1 cellular context compared by ENCODE assay signal in genomic region chr15:75065467-75065850, GRCh38.
TF ChIP-seq lines count a peak whose summit lies in the region.

No MANE protein-coding gene starts in this region.

TF ChIP-seq in HepG2, 621 proteins besides CTCF, POLR2A, EP300 and RAD21 (continued from another document and continues in another):
- TF ChIP-seq, protein P1, sequence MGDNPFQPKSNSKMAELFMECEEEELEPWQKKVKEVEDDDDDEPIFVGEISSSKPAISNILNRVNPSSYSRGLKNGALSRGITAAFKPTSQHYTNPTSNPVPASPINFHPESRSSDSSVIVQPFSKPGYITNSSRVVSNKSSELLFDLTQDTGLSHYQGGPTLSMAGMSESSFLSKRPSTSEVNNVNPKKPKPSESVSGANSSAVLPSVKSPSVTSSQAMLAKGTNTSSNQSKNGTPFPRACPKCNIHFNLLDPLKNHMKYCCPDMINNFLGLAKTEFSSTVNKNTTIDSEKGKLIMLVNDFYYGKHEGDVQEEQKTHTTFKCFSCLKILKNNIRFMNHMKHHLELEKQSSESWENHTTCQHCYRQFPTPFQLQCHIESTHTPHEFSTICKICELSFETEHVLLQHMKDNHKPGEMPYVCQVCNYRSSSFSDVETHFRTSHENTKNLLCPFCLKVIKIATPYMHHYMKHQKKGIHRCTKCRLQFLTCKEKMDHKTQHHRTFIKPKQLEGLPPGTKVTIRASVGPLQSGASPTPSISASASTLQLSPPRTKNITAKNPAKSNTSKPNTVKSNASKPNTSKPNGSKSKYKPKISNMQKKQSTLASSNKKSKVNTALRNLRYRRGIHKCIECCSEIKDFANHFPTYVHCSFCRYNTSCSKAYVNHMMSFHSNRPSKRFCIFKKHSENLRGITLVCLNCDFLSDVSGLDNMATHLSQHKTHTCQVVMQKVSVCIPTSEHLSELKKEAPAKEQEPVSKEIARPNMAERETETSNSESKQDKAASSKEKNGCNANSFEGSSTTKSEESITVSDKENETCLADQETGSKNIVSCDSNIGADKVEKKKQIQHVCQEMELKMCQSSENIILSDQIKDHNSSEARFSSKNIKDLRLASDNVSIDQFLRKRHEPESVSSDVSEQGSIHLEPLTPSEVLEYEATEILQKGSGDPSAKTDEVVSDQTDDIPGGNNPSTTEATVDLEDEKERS (CRISPR knock-in tag; IDR thresholded peaks at IDR 0.05), result no peak
- TF ChIP-seq NFIC (IDR thresholded peaks at IDR 0.05; ENCODE audit: low read length), result no peak; the same call in 1 of the 2 replicates
- TF ChIP-seq, protein P2, sequence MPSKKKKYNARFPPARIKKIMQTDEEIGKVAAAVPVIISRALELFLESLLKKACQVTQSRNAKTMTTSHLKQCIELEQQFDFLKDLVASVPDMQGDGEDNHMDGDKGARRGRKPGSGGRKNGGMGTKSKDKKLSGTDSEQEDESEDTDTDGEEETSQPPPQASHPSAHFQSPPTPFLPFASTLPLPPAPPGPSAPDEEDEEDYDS (CRISPR knock-in tag; IDR thresholded peaks at IDR 0.05), result 0 out of 2 replicates have a peak, but pooled peaks have one; percentile 49
- peak; percentile 60 for TF ChIP-seq PPARG (CRISPR knock-in tag; conservative IDR thresholded peaks at IDR 0.05)
- TF ChIP-seq NCOR1 (IDR thresholded peaks at IDR 0.05; ENCODE audit: borderline replicate concordance, low read length), result peak; percentile 26; the same call in 1 of the 2 replicates
- TF ChIP-seq SP2 (CRISPR knock-in tag; IDR thresholded peaks at IDR 0.05), result no peak
- no peak for TF ChIP-seq SOX6 (IDR thresholded peaks at IDR 0.05)
- peak; percentile 77 for TF ChIP-seq SOX6 (CRISPR knock-in tag; IDR thresholded peaks at IDR 0.05)
- TF ChIP-seq, protein P3, sequence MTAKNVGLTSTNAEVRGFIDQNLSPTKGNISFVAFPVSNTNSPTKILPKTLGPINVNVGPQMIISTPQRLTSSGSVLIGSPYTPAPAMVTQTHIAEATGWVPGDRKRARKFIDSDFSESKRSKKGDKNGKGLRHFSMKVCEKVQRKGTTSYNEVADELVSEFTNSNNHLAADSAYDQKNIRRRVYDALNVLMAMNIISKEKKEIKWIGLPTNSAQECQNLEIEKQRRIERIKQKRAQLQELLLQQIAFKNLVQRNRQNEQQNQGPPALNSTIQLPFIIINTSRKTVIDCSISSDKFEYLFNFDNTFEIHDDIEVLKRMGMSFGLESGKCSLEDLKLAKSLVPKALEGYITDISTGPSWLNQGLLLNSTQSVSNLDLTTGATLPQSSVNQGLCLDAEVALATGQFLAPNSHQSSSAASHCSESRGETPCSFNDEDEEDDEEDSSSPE (CRISPR knock-in tag; IDR thresholded peaks at IDR 0.05), result 0 out of 2 replicates have a peak, but pooled peaks have one; percentile 16
- TF ChIP-seq SALL1 (CRISPR knock-in tag; IDR thresholded peaks at IDR 0.05), result peak; percentile 61
- no peak for TF ChIP-seq ZNF607 (CRISPR knock-in tag; IDR thresholded peaks at IDR 0.05; ENCODE audit: borderline replicate concordance)
- TF ChIP-seq, protein P4, sequence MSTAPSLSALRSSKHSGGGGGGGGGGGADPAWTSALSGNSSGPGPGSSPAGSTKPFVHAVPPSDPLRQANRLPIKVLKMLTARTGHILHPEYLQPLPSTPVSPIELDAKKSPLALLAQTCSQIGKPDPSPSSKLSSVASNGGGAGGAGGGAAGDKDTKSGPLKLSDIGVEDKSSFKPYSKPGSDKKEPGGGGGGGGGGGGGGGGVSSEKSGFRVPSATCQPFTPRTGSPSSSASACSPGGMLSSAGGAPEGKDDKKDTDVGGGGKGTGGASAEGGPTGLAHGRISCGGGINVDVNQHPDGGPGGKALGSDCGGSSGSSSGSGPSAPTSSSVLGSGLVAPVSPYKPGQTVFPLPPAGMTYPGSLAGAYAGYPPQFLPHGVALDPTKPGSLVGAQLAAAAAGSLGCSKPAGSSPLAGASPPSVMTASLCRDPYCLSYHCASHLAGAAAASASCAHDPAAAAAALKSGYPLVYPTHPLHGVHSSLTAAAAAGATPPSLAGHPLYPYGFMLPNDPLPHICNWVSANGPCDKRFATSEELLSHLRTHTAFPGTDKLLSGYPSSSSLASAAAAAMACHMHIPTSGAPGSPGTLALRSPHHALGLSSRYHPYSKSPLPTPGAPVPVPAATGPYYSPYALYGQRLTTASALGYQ (CRISPR knock-in tag; IDR thresholded peaks at IDR 0.05), result peak; percentile 68; the same call in 1 of the 2 replicates
- TF ChIP-seq, protein P5, sequence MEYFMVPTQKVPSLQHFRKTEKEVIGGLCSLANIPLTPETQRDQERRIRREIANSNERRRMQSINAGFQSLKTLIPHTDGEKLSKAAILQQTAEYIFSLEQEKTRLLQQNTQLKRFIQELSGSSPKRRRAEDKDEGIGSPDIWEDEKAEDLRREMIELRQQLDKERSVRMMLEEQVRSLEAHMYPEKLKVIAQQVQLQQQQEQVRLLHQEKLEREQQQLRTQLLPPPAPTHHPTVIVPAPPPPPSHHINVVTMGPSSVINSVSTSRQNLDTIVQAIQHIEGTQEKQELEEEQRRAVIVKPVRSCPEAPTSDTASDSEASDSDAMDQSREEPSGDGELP (IDR thresholded peaks at IDR 0.05; ENCODE audit: borderline replicate concordance, low read depth), result peak; percentile 73; the same call in 1 of the 2 replicates
- no peak for TF ChIP-seq ATF1 (CRISPR knock-in tag; IDR thresholded peaks at IDR 0.05)
- 0 out of 2 replicates have a peak, but pooled peaks have one; percentile 36 for TF ChIP-seq FUBP1 (CRISPR knock-in tag; IDR thresholded peaks at IDR 0.05; ENCODE audit: borderline replicate concordance)
- TF ChIP-seq ZNF17 (CRISPR knock-in tag; IDR thresholded peaks at IDR 0.05), result no peak
- TF ChIP-seq HOMEZ (CRISPR knock-in tag; IDR thresholded peaks at IDR 0.05; ENCODE audit: low read depth), result peak; percentile 30; the same call in 1 of the 2 replicates
- no peak for TF ChIP-seq ZNF780A (CRISPR knock-in tag; IDR thresholded peaks at IDR 0.05)
- peak; percentile 43; the same call in 1 of the 2 replicates for TF ChIP-seq ZNF264 (CRISPR knock-in tag; IDR thresholded peaks at IDR 0.05)
- peak; percentile 79; the same call in 1 of the 2 replicates for TF ChIP-seq SOX5 (CRISPR knock-in tag; IDR thresholded peaks at IDR 0.05; ENCODE audit: borderline replicate concordance)
- TF ChIP-seq, protein P6, sequence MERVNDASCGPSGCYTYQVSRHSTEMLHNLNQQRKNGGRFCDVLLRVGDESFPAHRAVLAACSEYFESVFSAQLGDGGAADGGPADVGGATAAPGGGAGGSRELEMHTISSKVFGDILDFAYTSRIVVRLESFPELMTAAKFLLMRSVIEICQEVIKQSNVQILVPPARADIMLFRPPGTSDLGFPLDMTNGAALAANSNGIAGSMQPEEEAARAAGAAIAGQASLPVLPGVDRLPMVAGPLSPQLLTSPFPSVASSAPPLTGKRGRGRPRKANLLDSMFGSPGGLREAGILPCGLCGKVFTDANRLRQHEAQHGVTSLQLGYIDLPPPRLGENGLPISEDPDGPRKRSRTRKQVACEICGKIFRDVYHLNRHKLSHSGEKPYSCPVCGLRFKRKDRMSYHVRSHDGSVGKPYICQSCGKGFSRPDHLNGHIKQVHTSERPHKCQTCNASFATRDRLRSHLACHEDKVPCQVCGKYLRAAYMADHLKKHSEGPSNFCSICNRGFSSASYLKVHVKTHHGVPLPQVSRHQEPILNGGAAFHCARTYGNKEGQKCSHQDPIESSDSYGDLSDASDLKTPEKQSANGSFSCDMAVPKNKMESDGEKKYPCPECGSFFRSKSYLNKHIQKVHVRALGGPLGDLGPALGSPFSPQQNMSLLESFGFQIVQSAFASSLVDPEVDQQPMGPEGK (CRISPR knock-in tag; IDR thresholded peaks at IDR 0.05), result peak; percentile 38; the same call in 1 of the 2 replicates
- TF ChIP-seq TEAD3 (CRISPR knock-in tag; optimal IDR thresholded peaks at IDR 0.05; ENCODE audit: borderline replicate concordance), result peak; percentile 61
- TF ChIP-seq SP1 (IDR thresholded peaks at IDR 0.05), result no peak
- TF ChIP-seq SP1 (CRISPR knock-in tag; IDR thresholded peaks at IDR 0.05), result no peak
- TF ChIP-seq, protein P7, sequence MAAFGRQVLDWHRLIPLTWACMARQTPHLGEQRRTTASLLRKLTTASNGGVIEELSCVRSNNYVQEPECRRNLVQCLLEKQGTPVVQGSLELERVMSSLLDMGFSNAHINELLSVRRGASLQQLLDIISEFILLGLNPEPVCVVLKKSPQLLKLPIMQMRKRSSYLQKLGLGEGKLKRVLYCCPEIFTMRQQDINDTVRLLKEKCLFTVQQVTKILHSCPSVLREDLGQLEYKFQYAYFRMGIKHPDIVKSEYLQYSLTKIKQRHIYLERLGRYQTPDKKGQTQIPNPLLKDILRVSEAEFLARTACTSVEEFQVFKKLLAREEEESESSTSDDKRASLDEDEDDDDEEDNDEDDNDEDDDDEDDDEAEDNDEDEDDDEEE (CRISPR knock-in tag; IDR thresholded peaks at IDR 0.05), result no peak
- TF ChIP-seq ZNF335 (CRISPR knock-in tag; IDR thresholded peaks at IDR 0.05), result no peak
- TF ChIP-seq ELF1 (CRISPR knock-in tag; IDR thresholded peaks at IDR 0.05), result peak; percentile 72
- TF ChIP-seq AHDC1 (CRISPR knock-in tag; IDR thresholded peaks at IDR 0.05; ENCODE audit: borderline replicate concordance), result peak; percentile 68; the same call in 1 of the 2 replicates
- peak; percentile 65; the same call in 1 of the 2 replicates for TF ChIP-seq ZNF816 (CRISPR knock-in tag; IDR thresholded peaks at IDR 0.05; ENCODE audit: borderline replicate concordance)
- TF ChIP-seq ZNF567 (CRISPR knock-in tag; IDR thresholded peaks at IDR 0.05; ENCODE audit: borderline replicate concordance), result no peak
- peak; percentile 84 for TF ChIP-seq MED1 (CRISPR knock-in tag; IDR thresholded peaks at IDR 0.05)
- peak; percentile 83; the same call in 1 of the 2 replicates for TF ChIP-seq SIX1 (CRISPR knock-in tag; IDR thresholded peaks at IDR 0.05; ENCODE audit: borderline replicate concordance)
- TF ChIP-seq, protein P8, sequence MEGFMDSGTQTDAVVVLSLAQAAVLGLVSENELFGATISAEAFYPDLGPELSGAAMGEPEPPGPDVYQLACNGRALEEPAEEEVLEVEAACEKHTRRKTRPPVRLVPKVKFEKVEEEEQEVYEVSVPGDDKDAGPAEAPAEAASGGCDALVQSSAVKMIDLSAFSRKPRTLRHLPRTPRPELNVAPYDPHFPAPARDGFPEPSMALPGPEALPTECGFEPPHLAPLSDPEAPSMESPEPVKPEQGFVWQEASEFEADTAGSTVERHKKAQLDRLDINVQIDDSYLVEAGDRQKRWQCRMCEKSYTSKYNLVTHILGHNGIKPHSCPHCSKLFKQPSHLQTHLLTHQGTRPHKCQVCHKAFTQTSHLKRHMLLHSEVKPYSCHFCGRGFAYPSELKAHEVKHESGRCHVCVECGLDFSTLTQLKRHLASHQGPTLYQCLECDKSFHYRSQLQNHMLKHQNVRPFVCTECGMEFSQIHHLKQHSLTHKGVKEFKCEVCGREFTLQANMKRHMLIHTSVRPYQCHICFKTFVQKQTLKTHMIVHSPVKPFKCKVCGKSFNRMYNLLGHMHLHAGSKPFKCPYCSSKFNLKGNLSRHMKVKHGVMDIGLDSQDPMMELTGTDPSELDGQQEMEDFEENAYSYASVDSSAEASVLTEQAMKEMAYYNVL (CRISPR knock-in tag; IDR thresholded peaks at IDR 0.05; ENCODE audit: borderline replicate concordance), result peak; percentile 33; the same call in 1 of the 2 replicates
- TF ChIP-seq CCDC6 (CRISPR knock-in tag; IDR thresholded peaks at IDR 0.05), result no peak
